In genomic region chr20:50285376-50286173, GRCh38 we compare ENCODE assay signal across 9 cellular contexts.
DNase-seq lines count a peak whose midpoint lies in the region; ATAC-seq, FAIRE-seq and TF ChIP-seq lines count a peak whose summit lies in the region.
"Had no signal": no experiment of that assay in that cellular context is flagged by ENCODE, and none has a peak within 500 bp of the region (broad histone marks: within the 10 kb centered on the region; RNA-seq: fewer than 3 reads in every experiment).

No MANE protein-coding gene starts in this region.

- CTCF ChIA-PET in GM12878 (lab: Yijun Ruan, JAX) = interaction anchor here (1.0 to 1.7 kb wide), 2 partner anchors 175 to 177 kb away, joined by 4 read pairs; no protein-coding TSS in a partner anchor

- H3K27ac ChIP-seq in GM12878 (ENCODE audit: control insufficient read depth, insufficient read depth) = peak overlapping the region; percentile 59
- H3K27ac ChIP-seq in mucosa of rectum (ENCODE audit: low read depth in 2 of 2, low read length in 2 of 2) = peak overlapping the region; percentile 56 to 67

- 2% methylated on average over 21 of the region's 21 CpGs for WGBS in GM12878 (ENCODE audit: insufficient coverage, insufficient replicate concordance, low lambda C conversion rate, missing lambda C conversion rate)

- H3K4me3 ChIP-seq in GM12878 = peak overlapping the region; percentile 39
- H3K4me3 ChIP-seq in mucosa of rectum (ENCODE audit: low read length in 2 of 2) = no peak overlapping the region
- H3K4me3 ChIP-seq in MG63 = no peak overlapping the region

- peak overlapping the region; percentile 73 for H2AFZ ChIP-seq in GM12878 (ENCODE audit: control insufficient read depth, low read depth, low read length)

- H4K20me1 ChIP-seq in GM12878 (ENCODE audit: control insufficient read depth, insufficient read depth) = no peaks in the 10 kb centered on the region

- H3K4me1 ChIP-seq in GM12878 (ENCODE audit: control insufficient read depth, insufficient read depth, low read length) (peaks cover 24% of the 10 kb centered on the region), mucosa of rectum (ENCODE audit: control insufficient read depth in 2 of 2, insufficient read depth in 2 of 2, low read length in 2 of 2) (peaks cover 0 to 18% of the 10 kb centered on the region in 2 donors)

- H3K36me3 ChIP-seq in GM12878 (ENCODE audit: control insufficient read depth in 2 of 2, insufficient read depth in 2 of 2, low read length in 1 of 2) (no peaks in the 10 kb centered on the region), mucosa of rectum (ENCODE audit: control insufficient read depth in 2 of 2, insufficient read depth in 2 of 2, low read length in 2 of 2) (no peaks in the 10 kb centered on the region), MG63 (no peaks in the 10 kb centered on the region)

- no TSS peak for BruUV-seq in GM12878 (replicated peaks; lab: Mats Ljungman, UMichigan)

- H3K79me2 ChIP-seq in GM12878 (ENCODE audit: control insufficient read depth, insufficient read depth, low read length) = no peaks in the 10 kb centered on the region

- H3K4me3 Mint-ChIP-seq in progenitor cell of endocrine pancreas (ENCODE audit: low read depth) = no peak overlapping the region

- TF ChIP-seq POLR2A in GM12878 (IDR thresholded peaks at IDR 0.05; ENCODE audit: low read depth, low read length) = no peak

- TF ChIP-seq CTCF in GM10266 (IDR thresholded peaks at IDR 0.05; ENCODE audit: control insufficient read depth, insufficient read depth, low read depth, missing control alignments) (no peak), GM12878 (IDR thresholded peaks at IDR 0.05 in 2 of 3, conservative IDR thresholded peaks at IDR 0.05 in 1 of 3; ENCODE audit: control insufficient read depth in 2 of 3, extremely low read depth in 1 of 3, insufficient read depth in 1 of 3, low read depth in 3 of 3, low read length in 3 of 3) (0 out of 6 replicates have a peak, but pooled peaks of 1 of the 3 experiments have one; percentile 2), progenitor cell of endocrine pancreas (IDR thresholded peaks at IDR 0.05; ENCODE audit: unreplicated experiment) (no peak)

- ATAC-seq in HG02973 (IDR thresholded peaks at IDR 0.05; ENCODE audit: unreplicated experiment) (peak; percentile 47), GM12878 (peak; percentile 91), HG03378 (IDR thresholded peaks at IDR 0.05; ENCODE audit: unreplicated experiment) (no peak)

- peak; percentile 57 for DNase-seq in GM10266 (ENCODE audit: extremely low spot score)
- peak; percentile 28 for DNase-seq in GM12878 (ENCODE audit: low read depth, low spot score)
- DNase-seq in progenitor cell of endocrine pancreas (ENCODE audit: low spot score, unreplicated experiment) = no peak
- no peak for DNase-seq in MG63
- DNase-seq in nucleus accumbens (lab: John Stamatoyannopoulos, UW) = no peak

- H3K27me3 Mint-ChIP-seq in progenitor cell of endocrine pancreas = peaks cover 22% of the 10 kb centered on the region

- H3K27ac Mint-ChIP-seq in progenitor cell of endocrine pancreas = no peak overlapping the region

- TF ChIP-seq EP300 in GM12878 (IDR thresholded peaks at IDR 0.05; ENCODE audit: borderline replicate concordance in 1 of 2, control insufficient read depth in 1 of 2, low read depth in 2 of 2, low read length in 2 of 2) = no peak; a peak in 1 of 4 replicates

- TF ChIP-seq RAD21 in GM12878 (IDR thresholded peaks at IDR 0.05; ENCODE audit: insufficient read depth, low read depth, low read length) = no peak

- peak overlapping the region; percentile 97 for H3K4me2 ChIP-seq in GM12878 (ENCODE audit: control insufficient read depth, insufficient read depth)

- SMC1A ChIA-PET in GM12878 (lab: Charles Lee; ENCODE audit: uncharacterized antibody, unreplicated experiment) = interaction anchor here (0.9 to 2.0 kb wide), 3 partner anchors 14 to 95 kb away, joined by 3 to 5 read pairs (median 3); no protein-coding TSS in a partner anchor

- intact Hi-C loops in GM12878 (cut with micrococcal nuclease; ENCODE audit: unreplicated experiment) = loop anchor here (2.0 to 10.0 kb wide), 4 partner anchors 53 to 177 kb away; partner anchors contain the start of gene CEBPB

- H3K27me3 ChIP-seq in GM12878 (replicated peaks in 1 of 2; ENCODE audit: control insufficient read depth in 2 of 2, insufficient read depth in 2 of 2, low read length in 1 of 2) (no peaks in the 10 kb centered on the region), mucosa of rectum (ENCODE audit: control insufficient read depth in 2 of 2, insufficient read depth in 2 of 2, low read length in 2 of 2) (no peaks in the 10 kb centered on the region), MG63 (no peaks in the 10 kb centered on the region)

- H3K9me3 ChIP-seq in GM12878 (replicated peaks; ENCODE audit: control insufficient read depth, insufficient read depth, low read length) = no peaks in the 10 kb centered on the region
- no peaks in the 10 kb centered on the region for H3K9me3 ChIP-seq in mucosa of rectum (ENCODE audit: control insufficient read depth in 2 of 2, low read length in 2 of 2)
- H3K9me3 ChIP-seq in MG63 = no peaks in the 10 kb centered on the region

- peak overlapping the region; percentile 42 for H3K9ac ChIP-seq in GM12878 (ENCODE audit: control insufficient read depth, insufficient read depth, low read length)
- no peak overlapping the region for H3K9ac ChIP-seq in mucosa of rectum (ENCODE audit: low read depth in 1 of 2, low read length in 2 of 2)

- in situ Hi-C loops in GM12878 (cut with MboI) = no loop called here

- POLR2A ChIA-PET in GM12878 (lab: Charles Lee) = interaction anchor here (0.6 kb wide), 1 partner anchor 10 kb away, joined by 3 read pairs; no protein-coding TSS in a partner anchor

- no peaks in the 10 kb centered on the region for H3K9me3 Mint-ChIP-seq in progenitor cell of endocrine pancreas (ENCODE audit: low read depth)

- no peaks in the 10 kb centered on the region for H3K36me3 Mint-ChIP-seq in progenitor cell of endocrine pancreas (ENCODE audit: insufficient read depth)

- no peaks in the 10 kb centered on the region for H3K4me1 Mint-ChIP-seq in progenitor cell of endocrine pancreas (ENCODE audit: low read depth)

- peak; percentile 65 for FAIRE-seq in GM12878 (lab: Jason Lieb, UNC)
- FAIRE-seq: islet of Langerhans had no signal

- RAD21 ChIA-PET in GM12878 (lab: Charles Lee; ENCODE audit: unreplicated experiment) = interaction anchor here (1.7 kb wide), 1 partner anchor 53 kb away, joined by 6 read pairs; no protein-coding TSS in a partner anchor

TF ChIP-seq in GM12878, 131 proteins besides CTCF, POLR2A, EP300 and RAD21 (continues in another document):
- TF ChIP-seq, protein P1, sequence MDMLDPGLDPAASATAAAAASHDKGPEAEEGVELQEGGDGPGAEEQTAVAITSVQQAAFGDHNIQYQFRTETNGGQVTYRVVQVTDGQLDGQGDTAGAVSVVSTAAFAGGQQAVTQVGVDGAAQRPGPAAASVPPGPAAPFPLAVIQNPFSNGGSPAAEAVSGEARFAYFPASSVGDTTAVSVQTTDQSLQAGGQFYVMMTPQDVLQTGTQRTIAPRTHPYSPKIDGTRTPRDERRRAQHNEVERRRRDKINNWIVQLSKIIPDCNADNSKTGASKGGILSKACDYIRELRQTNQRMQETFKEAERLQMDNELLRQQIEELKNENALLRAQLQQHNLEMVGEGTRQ (IDR thresholded peaks at IDR 0.05; ENCODE audit: borderline replicate concordance, low read depth, low read length) = no peak
- TF ChIP-seq, protein P2, sequence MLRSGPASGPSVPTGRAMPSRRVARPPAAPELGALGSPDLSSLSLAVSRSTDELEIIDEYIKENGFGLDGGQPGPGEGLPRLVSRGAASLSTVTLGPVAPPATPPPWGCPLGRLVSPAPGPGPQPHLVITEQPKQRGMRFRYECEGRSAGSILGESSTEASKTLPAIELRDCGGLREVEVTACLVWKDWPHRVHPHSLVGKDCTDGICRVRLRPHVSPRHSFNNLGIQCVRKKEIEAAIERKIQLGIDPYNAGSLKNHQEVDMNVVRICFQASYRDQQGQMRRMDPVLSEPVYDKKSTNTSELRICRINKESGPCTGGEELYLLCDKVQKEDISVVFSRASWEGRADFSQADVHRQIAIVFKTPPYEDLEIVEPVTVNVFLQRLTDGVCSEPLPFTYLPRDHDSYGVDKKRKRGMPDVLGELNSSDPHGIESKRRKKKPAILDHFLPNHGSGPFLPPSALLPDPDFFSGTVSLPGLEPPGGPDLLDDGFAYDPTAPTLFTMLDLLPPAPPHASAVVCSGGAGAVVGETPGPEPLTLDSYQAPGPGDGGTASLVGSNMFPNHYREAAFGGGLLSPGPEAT (IDR thresholded peaks at IDR 0.05; ENCODE audit: low read depth) = no peak
- no peak for TF ChIP-seq ZNF384 (IDR thresholded peaks at IDR 0.05; ENCODE audit: borderline replicate concordance, low read depth, low read length)
- TF ChIP-seq PML (IDR thresholded peaks at IDR 0.05; ENCODE audit: low read length) = no peak
- TF ChIP-seq REST (IDR thresholded peaks at IDR 0.05; ENCODE audit: low read depth, low read length) = no peak

Comparison
In these comparisons a context has a peak if more than half of its experiments do, and no peak if none do; other contexts are left out.
1. DNase-seq: peak in GM10266 (single experiment) and GM12878 (single experiment); none in progenitor cell of endocrine pancreas (single experiment), MG63 (single experiment) and nucleus accumbens (0 of 56).